8 cellular contexts compared by ENCODE assay signal in genomic region chr4:8943367-8943766, GRCh38.
DNase-seq lines count a peak whose midpoint lies in the region; ATAC-seq, FAIRE-seq and TF ChIP-seq lines count a peak whose summit lies in the region.
"Not testable (repeated sequence)": the region's sequence is repeated elsewhere in the genome, so short reads cannot be mapped to it uniquely, and the experiment has no call there.

No MANE protein-coding gene starts in this region.

- not testable (repeated sequence) for H2AFZ ChIP-seq in HepG2 (ENCODE audit: low read length)

- TF ChIP-seq POLR2A in esophagus muscularis mucosa (IDR thresholded peaks at IDR 0.05; ENCODE audit: low read depth); HepG2 (IDR thresholded peaks at IDR 0.05; ENCODE audit: insufficient read depth in 1 of 2, low read depth in 2 of 2, low read length in 2 of 2); spleen (IDR thresholded peaks at IDR 0.05): not testable (repeated sequence)

- DNase-seq in Daoy (ENCODE audit: low read depth) (peak; percentile 27), esophagus muscularis mucosa (ENCODE audit: extremely low spot score) (peak; percentile 50), Right ventricle myocardium inferior (ENCODE audit: missing footprints) (peak; percentile 35), right atrium auricular region (ENCODE audit: low spot score) (peak; percentile 40), osteocyte (ENCODE audit: extremely low spot score, unreplicated experiment) (peak; percentile 67), spleen (peak; percentile 29)
- DNase-seq in activated CD4-positive, alpha-beta T cell treated with anti-CD3 and anti-CD28 coated beads, Interleukin-2, amount 10 ng/mL, durations not matched to agents 24 days and 14 days: peak; percentile 46
- not testable (repeated sequence) for DNase-seq in HepG2 (ENCODE audit: low spot score)

- not testable (repeated sequence) for H3K36me3 Mint-ChIP-seq in activated CD4-positive, alpha-beta T cell treated with anti-CD3 and anti-CD28 coated beads, Interleukin-2, amount 10 ng/mL, durations not matched to agents 24 days and 14 days (ENCODE audit: low read depth); osteocyte (ENCODE audit: unreplicated experiment)

- not testable (repeated sequence) for H3K4me1 ChIP-seq in esophagus muscularis mucosa; right atrium auricular region; HepG2 (ENCODE audit: insufficient read depth, low read length); spleen

- not testable (repeated sequence) for BruUV-seq in HepG2 (replicated peaks; lab: Mats Ljungman, UMichigan)

- not testable (repeated sequence) for TF ChIP-seq CTCF in esophagus muscularis mucosa (IDR thresholded peaks at IDR 0.05); right atrium auricular region (IDR thresholded peaks at IDR 0.05); HepG2 (CRISPR knock-in tag; IDR thresholded peaks at IDR 0.05); osteocyte (IDR thresholded peaks at IDR 0.05); spleen (IDR thresholded peaks at IDR 0.05 in 8 of 11, conservative IDR thresholded peaks at IDR 0.05 in 3 of 11)

- TF ChIP-seq EP300 in esophagus muscularis mucosa (IDR thresholded peaks at IDR 0.05); HepG2 (IDR thresholded peaks at IDR 0.05; ENCODE audit: low read depth in 2 of 2, low read length in 2 of 2); HepG2 (CRISPR knock-in tag; IDR thresholded peaks at IDR 0.05; ENCODE audit: borderline replicate concordance): not testable (repeated sequence)

- intact Hi-C loops in activated CD4-positive, alpha-beta T cell treated with anti-CD3 and anti-CD28 coated beads, Interleukin-2, amount 10 ng/mL, durations not matched to agents 24 days and 14 days (cut with micrococcal nuclease); esophagus muscularis mucosa (cut with DNase I); Right ventricle myocardium inferior (cut with DNase I); HepG2 (cut with micrococcal nuclease; ENCODE audit: unreplicated experiment); spleen (cut with DNase I; ENCODE audit: low total_unique reads): not testable (repeated sequence)

- not testable (repeated sequence) for H3K9ac ChIP-seq in HepG2 (ENCODE audit: insufficient read depth, low read depth, low read length)

- not testable (repeated sequence) for H3K9me3 ChIP-seq in esophagus muscularis mucosa; right atrium auricular region; HepG2 (ENCODE audit: low read length); spleen

- H3K4me3 ChIP-seq in esophagus muscularis mucosa; right atrium auricular region; HepG2 (replicated peaks in 1 of 3; ENCODE audit: insufficient read depth in 1 of 3, low read depth in 2 of 3, low read length in 3 of 3); spleen: not testable (repeated sequence)

- TF ChIP-seq RAD21 in HepG2 (CRISPR knock-in tag; IDR thresholded peaks at IDR 0.05): not testable (repeated sequence)

- FAIRE-seq in HepG2 (lab: Jason Lieb, UNC): not testable (repeated sequence)

- not testable (repeated sequence) for H4K20me1 ChIP-seq in HepG2 (ENCODE audit: insufficient read depth, low read length)

- ATAC-seq in Right ventricle myocardium inferior, HepG2: not testable (repeated sequence)

- H3K36me3 ChIP-seq in esophagus muscularis mucosa; right atrium auricular region; HepG2 (replicated peaks in 1 of 2; ENCODE audit: control insufficient read depth in 1 of 2, insufficient read depth in 2 of 2, low read length in 2 of 2); spleen: not testable (repeated sequence)

- not testable (repeated sequence) for H3K4me1 Mint-ChIP-seq in activated CD4-positive, alpha-beta T cell treated with anti-CD3 and anti-CD28 coated beads, Interleukin-2, amount 10 ng/mL, durations not matched to agents 24 days and 14 days; osteocyte (ENCODE audit: unreplicated experiment)

- not testable (repeated sequence) for H3K27me3 Mint-ChIP-seq in activated CD4-positive, alpha-beta T cell treated with anti-CD3 and anti-CD28 coated beads, Interleukin-2, amount 10 ng/mL, durations not matched to agents 24 days and 14 days; osteocyte (ENCODE audit: unreplicated experiment)

- in situ Hi-C loops in HepG2 (cut with HindIII; ENCODE audit: extremely low pct_ligation_motif_present, low pct_unique_long_range_greater_than_20kb): not testable (repeated sequence)

- not testable (repeated sequence) for H3K9me3 Mint-ChIP-seq in activated CD4-positive, alpha-beta T cell treated with anti-CD3 and anti-CD28 coated beads, Interleukin-2, amount 10 ng/mL, durations not matched to agents 24 days and 14 days; osteocyte (ENCODE audit: unreplicated experiment)

- POLR2A ChIA-PET in HepG2 (lab: Yijun Ruan, JAX): not testable (repeated sequence)

- CTCF ChIA-PET in HepG2 (lab: Yijun Ruan, JAX; ENCODE audit: low intra/inter-chr PET ratio, low total read pairs): not testable (repeated sequence)

- WGBS in esophagus muscularis mucosa: 91% methylated on average over 11 of the region's 11 CpGs
- 31% methylated on average over 6 of the region's 11 CpGs for WGBS in HepG2 (ENCODE audit: low lambda C conversion rate)
- WGBS in spleen, 5 donors: 81 to 88% (median 84%) methylated on average over 11 of the region's 11 CpGs

- H3K27ac Mint-ChIP-seq in activated CD4-positive, alpha-beta T cell treated with anti-CD3 and anti-CD28 coated beads, Interleukin-2, amount 10 ng/mL, durations not matched to agents 24 days and 14 days; osteocyte (ENCODE audit: unreplicated experiment): not testable (repeated sequence)

- H3K79me2 ChIP-seq in HepG2 (ENCODE audit: insufficient read depth, low read length): not testable (repeated sequence)

- not testable (repeated sequence) for H3K4me3 Mint-ChIP-seq in activated CD4-positive, alpha-beta T cell treated with anti-CD3 and anti-CD28 coated beads, Interleukin-2, amount 10 ng/mL, durations not matched to agents 24 days and 14 days; osteocyte (ENCODE audit: unreplicated experiment)

- H3K27ac ChIP-seq in esophagus muscularis mucosa (replicated peaks in 1 of 4); right atrium auricular region; HepG2 (ENCODE audit: extremely low read length, insufficient read depth, low read length); spleen: not testable (repeated sequence)

- H3K4me2 ChIP-seq in HepG2 (ENCODE audit: low read depth, low read length): not testable (repeated sequence)

- H3K27me3 ChIP-seq in esophagus muscularis mucosa (peaks cover 0 to 39% (median 0%) of the 10 kb centered on the region in 4 donors), spleen (replicated peaks in 1 of 7) (peaks cover 0 to 28% (median 0%) of the 10 kb centered on the region in 7 donors)
- not testable (repeated sequence) for H3K27me3 ChIP-seq in right atrium auricular region; HepG2 (ENCODE audit: control insufficient read depth in 1 of 2, insufficient read depth in 2 of 2, low read length in 2 of 2)

TF ChIP-seq in HepG2, 621 proteins besides CTCF, POLR2A, EP300 and RAD21:
- TF ChIP-seq ATF7 (IDR thresholded peaks at IDR 0.05) (peak; percentile 64), CREB1 (IDR thresholded peaks at IDR 0.05) (peak; percentile 70)
- not testable (repeated sequence) for TF ChIP-seq ATF7, CREB1 (CRISPR knock-in tag; IDR thresholded peaks at IDR 0.05)
